27 cellular contexts compared by ENCODE assay signal in genomic region chr5:103205991-103206700, GRCh38. TPM values are rescaled to one million over a fixed set of nuclear protein-coding genes. Genes with fewer than 3 reads are reported as not detected.
A peak's percentile ranks its signal among the peaks of the same experiment; 100 is the strongest.
DNase-seq lines count a peak whose midpoint lies in the region; ATAC-seq, FAIRE-seq and TF ChIP-seq lines count a peak whose summit lies in the region.
"Had no signal": no experiment of that assay in that cellular context is flagged by ENCODE, and none has a peak within 500 bp of the region (broad histone marks: within the 10 kb centered on the region; RNA-seq: fewer than 3 reads in every experiment).

No MANE protein-coding gene starts in this region.

- POLR2A ChIA-PET in activated CD8-positive, alpha-beta T cell treated with anti-CD3 and anti-CD28 coated beads, Interleukin-2, amount 10 ng/mL, durations not matched to agents 7 days and 5 days (lab: Charles Lee), result interaction anchor here (0.7 kb wide), 1 partner anchor 53 kb away, joined by 3 read pairs; no protein-coding TSS in a partner anchor
- POLR2A ChIA-PET in activated CD8-positive, alpha-beta T cell treated with anti-CD3 and anti-CD28 coated beads for 36 hours (lab: Charles Lee), result no interaction called here
- POLR2A ChIA-PET in endothelial cell of umbilical vein (lab: Charles Lee), result no interaction called here

- FAIRE-seq in endothelial cell of umbilical vein (lab: Jason Lieb, UNC), result no peak
- FAIRE-seq: A549, GM12891, GM19239 had no signal

- TF ChIP-seq EP300 in gastroesophageal sphincter (IDR thresholded peaks at IDR 0.05), result no peak

- no peaks in the 10 kb centered on the region for H3K9me1 ChIP-seq in endothelial cell of umbilical vein (replicated peaks; ENCODE audit: control insufficient read depth, extremely low read depth, insufficient read depth, low read length)

- no peaks in the 10 kb centered on the region for H3K27me3 ChIP-seq in BLaER1 treated with 17β-estradiol and CSF1 and Interleukin-3, amounts not matched to agents 10 nM and 100 nM
- no peaks in the 10 kb centered on the region for H3K27me3 ChIP-seq in endothelial cell of umbilical vein (ENCODE audit: control insufficient read depth in 2 of 2, insufficient read depth in 2 of 2, low read length in 2 of 2)
- H3K27me3 ChIP-seq in gastroesophageal sphincter, result no peaks in the 10 kb centered on the region

- H4K20me1 ChIP-seq in BLaER1 treated with 17β-estradiol and CSF1 and Interleukin-3, amounts not matched to agents 10 nM and 100 nM, result no peaks in the 10 kb centered on the region
- no peaks in the 10 kb centered on the region for H4K20me1 ChIP-seq in endothelial cell of umbilical vein (replicated peaks; ENCODE audit: control insufficient read depth, extremely low read depth, insufficient read depth, low read length)

- H3K4me1 Mint-ChIP-seq in activated CD8-positive, alpha-beta T cell treated with anti-CD3 and anti-CD28 coated beads, Interleukin-2, amount 10 ng/mL, durations not matched to agents 7 days and 5 days (ENCODE audit: low read depth), result peaks cover 15% of the 10 kb centered on the region
- peaks cover 20% of the 10 kb centered on the region for H3K4me1 Mint-ChIP-seq in activated CD8-positive, alpha-beta T cell treated with anti-CD3 and anti-CD28 coated beads for 36 hours (ENCODE audit: low read depth)
- H3K4me1 Mint-ChIP-seq in neural crest cell, result no peaks in the 10 kb centered on the region

- H3K4me3 ChIP-seq in BLaER1 treated with 17β-estradiol and CSF1 and Interleukin-3, amounts not matched to agents 10 nM and 100 nM, result no peak overlapping the region
- no peak overlapping the region for H3K4me3 ChIP-seq in endothelial cell of umbilical vein (replicated peaks in 1 of 3; ENCODE audit: insufficient read depth in 1 of 3, low read depth in 1 of 3, low read length in 3 of 3)
- H3K4me3 ChIP-seq in gastroesophageal sphincter, result no peak overlapping the region
- H3K4me3 ChIP-seq: A549 had no signal

- no TSS peak for BruUV-seq in endothelial cell of umbilical vein (replicated peaks; lab: Mats Ljungman, UMichigan)

- H3K4me1 ChIP-seq in BLaER1 treated with 17β-estradiol and CSF1 and Interleukin-3, amounts not matched to agents 10 nM and 100 nM, result peaks cover 28 to 49% (median 36%) of the 10 kb centered on the region in 10 experiments
- H3K4me1 ChIP-seq in endothelial cell of umbilical vein (ENCODE audit: control insufficient read depth, extremely low read depth, insufficient read depth, low read length) (peaks cover 27% of the 10 kb centered on the region), gastroesophageal sphincter (no peaks in the 10 kb centered on the region)
- H3K4me1 ChIP-seq: A549 had no signal

- ATAC-seq in activated CD8-positive, alpha-beta T cell treated with anti-CD3 and anti-CD28 coated beads, Interleukin-2, amount 10 ng/mL, durations not matched to agents 7 days and 5 days, result no peak
- ATAC-seq in activated CD8-positive, alpha-beta T cell treated with anti-CD3 and anti-CD28 coated beads for 36 hours, result no peak
- no peak for ATAC-seq in gastroesophageal sphincter
- no peak for ATAC-seq in HG03565 (IDR thresholded peaks at IDR 0.05; ENCODE audit: unreplicated experiment)
- ATAC-seq: A549 had no signal

- no peak for TF ChIP-seq CTCF in activated CD8-positive, alpha-beta T cell treated with anti-CD3 and anti-CD28 coated beads for 36 hours (IDR thresholded peaks at IDR 0.05)
- TF ChIP-seq CTCF in endothelial cell of umbilical vein (IDR thresholded peaks at IDR 0.05; ENCODE audit: extremely low read depth in 1 of 2, insufficient read depth in 1 of 2, low read depth in 1 of 2, low read length in 2 of 2) (no peak), neural crest cell (conservative IDR thresholded peaks at IDR 0.05) (no peak), gastroesophageal sphincter (IDR thresholded peaks at IDR 0.05) (no peak)

- H3K4me2 ChIP-seq in BLaER1 treated with 17β-estradiol and CSF1 and Interleukin-3, amounts not matched to agents 10 nM and 100 nM, result peak overlapping the region in 9 of 11 experiments; percentile 12 to 71 (median 65); a peak in 13 of 22 replicates
- no peak overlapping the region for H3K4me2 ChIP-seq in endothelial cell of umbilical vein (ENCODE audit: insufficient read depth, low read length)
- H3K4me2 ChIP-seq: A549 had no signal

- no peaks in the 10 kb centered on the region for H3K79me2 ChIP-seq in endothelial cell of umbilical vein (ENCODE audit: control insufficient read depth, insufficient read depth, low read length)

- CTCF ChIA-PET in activated CD8-positive, alpha-beta T cell treated with anti-CD3 and anti-CD28 coated beads, Interleukin-2, amount 10 ng/mL, durations not matched to agents 7 days and 5 days (lab: Charles Lee), result interaction anchor here (0.9 kb wide), 2 partner anchors 20 to 27 kb away, joined by 3 read pairs; no protein-coding TSS in a partner anchor
- CTCF ChIA-PET in activated CD8-positive, alpha-beta T cell treated with anti-CD3 and anti-CD28 coated beads for 36 hours (lab: Charles Lee), result no interaction called here
- CTCF ChIA-PET in endothelial cell of umbilical vein (lab: Charles Lee), result interaction anchor here (0.9 to 2.9 kb wide), 3 partner anchors 9 to 52 kb away, joined by 3 to 16 read pairs (median 3); partner anchors contain the start of gene MACIR

- H3K4me3 Mint-ChIP-seq in activated CD8-positive, alpha-beta T cell treated with anti-CD3 and anti-CD28 coated beads, Interleukin-2, amount 10 ng/mL, durations not matched to agents 7 days and 5 days, result no peak overlapping the region
- no peak overlapping the region for H3K4me3 Mint-ChIP-seq in activated CD8-positive, alpha-beta T cell treated with anti-CD3 and anti-CD28 coated beads for 36 hours
- no peak overlapping the region for H3K4me3 Mint-ChIP-seq in neural crest cell
- H3K4me3 Mint-ChIP-seq: B cell; CD14-positive monocyte; CD4-positive, alpha-beta memory T cell; CD4-positive, CD25-positive, alpha-beta regulatory T cell; CD8-positive, alpha-beta memory T cell had no signal

- no peaks in the 10 kb centered on the region for H3K27me3 Mint-ChIP-seq in activated CD8-positive, alpha-beta T cell treated with anti-CD3 and anti-CD28 coated beads, Interleukin-2, amount 10 ng/mL, durations not matched to agents 7 days and 5 days (ENCODE audit: low read depth)
- no peaks in the 10 kb centered on the region for H3K27me3 Mint-ChIP-seq in activated CD8-positive, alpha-beta T cell treated with anti-CD3 and anti-CD28 coated beads for 36 hours
- H3K27me3 Mint-ChIP-seq in neural crest cell (ENCODE audit: low read depth), result no peaks in the 10 kb centered on the region
- H3K27me3 Mint-ChIP-seq: B cell; CD4-positive, alpha-beta memory T cell; CD4-positive, CD25-positive, alpha-beta regulatory T cell; CD8-positive, alpha-beta memory T cell had no signal

- H2AFZ ChIP-seq in endothelial cell of umbilical vein (ENCODE audit: low read depth, low read length), result no peak overlapping the region

- H3K9me3 Mint-ChIP-seq in activated CD8-positive, alpha-beta T cell treated with anti-CD3 and anti-CD28 coated beads, Interleukin-2, amount 10 ng/mL, durations not matched to agents 7 days and 5 days (ENCODE audit: insufficient read depth), result no peaks in the 10 kb centered on the region
- H3K9me3 Mint-ChIP-seq in activated CD8-positive, alpha-beta T cell treated with anti-CD3 and anti-CD28 coated beads for 36 hours, result peaks cover 4% of the 10 kb centered on the region
- peaks cover 2% of the 10 kb centered on the region for H3K9me3 Mint-ChIP-seq in neural crest cell
- H3K9me3 Mint-ChIP-seq: CD14-positive monocyte had no signal

- peaks cover 39% of the 10 kb centered on the region for H3K36me3 Mint-ChIP-seq in activated CD8-positive, alpha-beta T cell treated with anti-CD3 and anti-CD28 coated beads, Interleukin-2, amount 10 ng/mL, durations not matched to agents 7 days and 5 days (ENCODE audit: low read depth)
- peaks cover 30% of the 10 kb centered on the region for H3K36me3 Mint-ChIP-seq in activated CD8-positive, alpha-beta T cell treated with anti-CD3 and anti-CD28 coated beads for 36 hours (ENCODE audit: low read depth)
- peaks cover 18% of the 10 kb centered on the region for H3K36me3 Mint-ChIP-seq in neural crest cell (ENCODE audit: low read depth)

- H3K27ac Mint-ChIP-seq in activated CD8-positive, alpha-beta T cell treated with anti-CD3 and anti-CD28 coated beads, Interleukin-2, amount 10 ng/mL, durations not matched to agents 7 days and 5 days, result peak overlapping the region; percentile 58
- no peak overlapping the region for H3K27ac Mint-ChIP-seq in activated CD8-positive, alpha-beta T cell treated with anti-CD3 and anti-CD28 coated beads for 36 hours
- peak overlapping the region; percentile 16 for H3K27ac Mint-ChIP-seq in neural crest cell (ENCODE audit: unreplicated experiment)
- H3K27ac Mint-ChIP-seq: CD4-positive, alpha-beta memory T cell; CD8-positive, alpha-beta memory T cell had no signal

- intact Hi-C loops in activated CD8-positive, alpha-beta T cell treated with anti-CD3 and anti-CD28 coated beads for 36 hours (cut with micrococcal nuclease), result no loop called here
- intact Hi-C loops in endothelial cell of umbilical vein (cut with micrococcal nuclease), result no loop called here

- no peak for DNase-seq in activated CD8-positive, alpha-beta T cell treated with anti-CD3 and anti-CD28 coated beads, Interleukin-2, amount 10 ng/mL, durations not matched to agents 7 days and 5 days
- no peak for DNase-seq in activated CD8-positive, alpha-beta T cell treated with anti-CD3 and anti-CD28 coated beads for 36 hours
- DNase-seq in endothelial cell of umbilical vein (ENCODE audit: low read depth, low spot score), result peak; percentile 13
- DNase-seq in neural crest cell (ENCODE audit: low read depth, low spot score), result no peak
- DNase-seq in NCI-H1092 (lab: John Stamatoyannopoulos, UW), result no peak
- DNase-seq: AML-193; C1 segment of cervical spinal cord; CD4-positive, alpha-beta memory T cell; CD4-positive, CD25-positive, alpha-beta regulatory T cell; CD8-positive, alpha-beta memory T cell; COR-L47; DMS 273 treated with DMSO at 0.1 percent for 48 hours; DMS153; DMS53; DMS79; DND-41; EL; GDM1 had no signal

- WGBS in gastroesophageal sphincter (ENCODE audit: low coverage in 1 of 2), 2 donors, result 84 to 90% methylated on average over 3 of the region's 3 CpGs

- dilution Hi-C loops in endothelial cell of umbilical vein (cut with MboI; ENCODE audit: extremely low pct_ligation_motif_present, low sequenced_read_pairs), result no loop called here

- no peak for TF ChIP-seq POLR2A in endothelial cell of umbilical vein (IDR thresholded peaks at IDR 0.05; ENCODE audit: low read depth, low read length)
- TF ChIP-seq POLR2A in gastroesophageal sphincter (IDR thresholded peaks at IDR 0.05), result no peak

- peaks cover 26 to 65% (median 41%) of the 10 kb centered on the region in 11 experiments; a peak in 21 of 22 replicates for H3K36me3 ChIP-seq in BLaER1 treated with 17β-estradiol and CSF1 and Interleukin-3, amounts not matched to agents 10 nM and 100 nM
- H3K36me3 ChIP-seq in endothelial cell of umbilical vein (ENCODE audit: control insufficient read depth in 2 of 2, extremely low read depth in 1 of 2, insufficient read depth in 2 of 2, low read length in 2 of 2) (no peaks in the 10 kb centered on the region), gastroesophageal sphincter (peaks cover 2 to 46% of the 10 kb centered on the region in 2 donors)

- no peak overlapping the region for H3K9ac ChIP-seq in BLaER1 treated with 17β-estradiol and CSF1 and Interleukin-3, amounts not matched to agents 10 nM and 100 nM
- no peak overlapping the region for H3K9ac ChIP-seq in endothelial cell of umbilical vein (replicated peaks; ENCODE audit: extremely low read depth, insufficient read depth, low read length)

- peak overlapping the region in 2 of 11 experiments; percentile 91 to 92; a peak in 3 of 22 replicates for H3K27ac ChIP-seq in BLaER1 treated with 17β-estradiol and CSF1 and Interleukin-3, amounts not matched to agents 10 nM and 100 nM
- H3K27ac ChIP-seq in endothelial cell of umbilical vein (ENCODE audit: insufficient read depth, low read depth, low read length), result peak overlapping the region; percentile 36
- no peak overlapping the region for H3K27ac ChIP-seq in gastroesophageal sphincter
- H3K27ac ChIP-seq: 22Rv1, A549 had no signal

- peaks cover 0 to 10% (median 4%) of the 10 kb centered on the region in 11 experiments; a peak in 10 of 22 replicates for H3K9me3 ChIP-seq in BLaER1 treated with 17β-estradiol and CSF1 and Interleukin-3, amounts not matched to agents 10 nM and 100 nM (replicated peaks in 1 of 11)
- no peaks in the 10 kb centered on the region for H3K9me3 ChIP-seq in endothelial cell of umbilical vein (replicated peaks; ENCODE audit: control insufficient read depth, insufficient read depth, low read length)
- no peaks in the 10 kb centered on the region for H3K9me3 ChIP-seq in gastroesophageal sphincter
- H3K9me3 ChIP-seq: A549 had no signal

RNA-seq across cellular contexts. Expression of gene MACIR, which starts 52.4 kb away (rescaled TPM):
- 1 to 10 TPM; 6.7 to 7.6 TPM for total RNA-seq in activated CD8-positive, alpha-beta T cell treated with anti-CD3 and anti-CD28 coated beads, Interleukin-2, amount 10 ng/mL, durations not matched to agents 7 days and 5 days
- 1 to 10 TPM; 8.6 to 8.8 TPM for total RNA-seq in activated CD8-positive, alpha-beta T cell treated with anti-CD3 and anti-CD28 coated beads for 36 hours
- total RNA-seq in endothelial cell of umbilical vein (9.3 and 9.6 TPM in 2 replicates), neural crest cell (25.7 and 27.2 TPM in 2 replicates), gastroesophageal sphincter (10 to 100 TPM in 2 of 4 donors, 1 to 10 TPM in 2; 3.9 to 12.2 (median 8.0) TPM)
- 3.9 and 4.0 TPM in 2 replicates for polyA plus RNA-seq in endothelial cell of umbilical vein
- 4.3 and 4.8 TPM in 2 replicates for polyA plus RNA-seq in endothelial cell of umbilical vein (2011; cell fraction: cytosol; rRNA removed)
- 9.0 and 10.9 TPM in 2 replicates for polyA plus RNA-seq in endothelial cell of umbilical vein (2011; cell fraction: nucleus; rRNA removed)
- 9.6 and 11.3 TPM in 2 replicates for polyA plus RNA-seq in endothelial cell of umbilical vein (2012)
- 7.6 and 9.1 TPM in 2 replicates for polyA minus RNA-seq in endothelial cell of umbilical vein
- polyA minus RNA-seq in endothelial cell of umbilical vein (2011; cell fraction: cytosol; rRNA and poly(A)+ RNA removed), result 11.8 TPM
- polyA minus RNA-seq in endothelial cell of umbilical vein (2011; cell fraction: nucleus; rRNA and poly(A)+ RNA removed), result 4.5 and 5.3 TPM in 2 replicates
